In genomic region chr10:72087392-72087968, GRCh38 we compare ENCODE assay signal across 8 cellular contexts. TPM values are rescaled to one million over a fixed set of nuclear protein-coding genes. Genes with fewer than 3 reads are reported as not detected.
A peak's percentile ranks its signal among the peaks of the same experiment; 100 is the strongest.
DNase-seq lines count a peak whose midpoint lies in the region; ATAC-seq lines count a peak whose summit lies in the region.

No MANE protein-coding gene starts in this region.

- no peak overlapping the region for H3K27ac ChIP-seq in iPS-20b (ENCODE audit: low read length)

- ATAC-seq in GM19397 (IDR thresholded peaks at IDR 0.05; ENCODE audit: unreplicated experiment) (no peak), GM18909 (IDR thresholded peaks at IDR 0.05; ENCODE audit: poor library complexity, unreplicated experiment) (no peak)

- H3K27me3 ChIP-seq in iPS-20b (ENCODE audit: insufficient read depth, low read length) = peaks cover 70% of the 10 kb centered on the region

- H3K9me3 ChIP-seq in iPS-20b (ENCODE audit: insufficient read depth, low read depth, low read length) = no peaks in the 10 kb centered on the region

- peak overlapping the region; percentile 58; the same call in 1 of the 2 replicates for H3K4me3 ChIP-seq in iPS-20b (ENCODE audit: low read length)

- H3K9ac ChIP-seq in iPS-20b (ENCODE audit: low read depth, low read length) = no peak overlapping the region

- peak; percentile 21 to 31 for DNase-seq in stimulated activated CD8-positive, alpha-beta memory T cell treated with anti-CD3 and anti-CD28 coated beads, Interleukin-2, amount 100 ng/mL, for 1 hour (ENCODE audit: low read depth in 2 of 2)
- DNase-seq in NCI-H1417 (lab: John Stamatoyannopoulos, UW) (no peak), SK-N-DZ (ENCODE audit: low spot score) (no peak)

- H3K9me3 Mint-ChIP-seq in IgD-negative memory B cell = peaks cover 0 to 2% (median 0%) of the 10 kb centered on the region in 3 donors
- no peaks in the 10 kb centered on the region for H3K9me3 Mint-ChIP-seq in activated naive CD4-positive, alpha-beta T cell treated with anti-CD3 and anti-CD28 coated beads, Interleukin-2, amount 50 U/mL, for 24 hours

- peaks cover 14 to 43% (median 37%) of the 10 kb centered on the region in 3 donors for H3K4me1 Mint-ChIP-seq in IgD-negative memory B cell
- H3K4me1 Mint-ChIP-seq in activated naive CD4-positive, alpha-beta T cell treated with anti-CD3 and anti-CD28 coated beads, Interleukin-2, amount 50 U/mL, for 24 hours = peaks cover 67% of the 10 kb centered on the region

- peaks cover 10% of the 10 kb centered on the region; the same call in 1 of the 2 replicates for H3K4me1 ChIP-seq in iPS-20b (ENCODE audit: insufficient read depth, low read length)

- peaks cover 1% of the 10 kb centered on the region for H3K27me3 Mint-ChIP-seq in IgD-negative memory B cell
- no peaks in the 10 kb centered on the region for H3K27me3 Mint-ChIP-seq in activated naive CD4-positive, alpha-beta T cell treated with anti-CD3 and anti-CD28 coated beads, Interleukin-2, amount 50 U/mL, for 24 hours

- H3K36me3 ChIP-seq in iPS-20b (ENCODE audit: insufficient read depth, low read depth, low read length) = no peaks in the 10 kb centered on the region

- H3K4me3 Mint-ChIP-seq in IgD-negative memory B cell = peak overlapping the region; percentile 93 to 100 (median 96)
- peak overlapping the region; percentile 88 for H3K4me3 Mint-ChIP-seq in activated naive CD4-positive, alpha-beta T cell treated with anti-CD3 and anti-CD28 coated beads, Interleukin-2, amount 50 U/mL, for 24 hours

- peaks cover 4% of the 10 kb centered on the region for H3K36me3 Mint-ChIP-seq in IgD-negative memory B cell
- H3K36me3 Mint-ChIP-seq in activated naive CD4-positive, alpha-beta T cell treated with anti-CD3 and anti-CD28 coated beads, Interleukin-2, amount 50 U/mL, for 24 hours = peaks cover 4% of the 10 kb centered on the region

- peak overlapping the region; percentile 98 to 99 (median 99) for H3K27ac Mint-ChIP-seq in IgD-negative memory B cell
- H3K27ac Mint-ChIP-seq in activated naive CD4-positive, alpha-beta T cell treated with anti-CD3 and anti-CD28 coated beads, Interleukin-2, amount 50 U/mL, for 24 hours = peak overlapping the region; percentile 93

RNA-seq across cellular contexts. Expression of gene SPOCK2, which starts 0.9 kb away (rescaled TPM):
- 65.5 TPM for polyA plus RNA-seq in IgD-negative memory B cell
- polyA plus RNA-seq in SK-N-DZ (2014; cell fraction: cytosol; rRNA removed) = 0.44 and 0.53 TPM in 2 replicates
- polyA plus RNA-seq in SK-N-DZ (2014; cell fraction: nucleus; rRNA removed) = 0.38 TPM in 1 of 2 replicates, not detected in the other

Comparison
In these comparisons a context has a peak if more than half of its experiments do, and no peak if none do; other contexts are left out.
1. DNase-seq: peak in stimulated activated CD8-positive, alpha-beta memory T cell treated with anti-CD3 and anti-CD28 coated beads, Interleukin-2, amount 100 ng/mL, for 1 hour (2 of 2); none in NCI-H1417 (0 of 3) and SK-N-DZ (single experiment).